8 cellular contexts compared by ENCODE assay signal in the genomic region with DNA sequence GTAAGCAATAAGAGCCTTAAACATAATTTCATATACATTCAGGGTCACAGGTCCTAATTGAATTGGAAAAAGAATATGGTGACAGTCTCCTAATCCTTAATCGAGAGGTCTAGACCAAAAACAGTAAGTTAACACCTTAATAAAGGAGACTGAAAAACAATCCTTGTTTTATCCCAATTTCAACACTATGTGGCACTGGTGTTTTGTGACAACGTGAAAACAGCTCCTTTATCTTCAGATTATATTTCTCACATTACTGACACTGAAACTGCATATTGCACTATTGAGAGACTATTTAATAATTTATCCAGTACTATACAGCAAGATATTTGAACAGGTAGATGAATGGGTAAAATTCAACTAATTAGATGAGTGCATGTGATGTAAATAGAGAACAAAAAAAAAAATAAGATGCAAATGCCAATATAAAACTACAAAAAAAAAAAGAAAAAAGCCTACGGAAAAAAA. TPM values are rescaled to one million over a fixed set of nuclear protein-coding genes. Genes with fewer than 3 reads are reported as not detected.
DNase-seq lines count a peak whose midpoint lies in the region; ATAC-seq and TF ChIP-seq lines count a peak whose summit lies in the region.

No MANE protein-coding gene starts in this region.

- peaks cover 32% of the 10 kb centered on the region for H3K36me3 Mint-ChIP-seq in activated naive CD4-positive, alpha-beta T cell treated with anti-CD3 and anti-CD28 coated beads, Interleukin-2, amount 10 ng/mL, durations not matched to agents 7 days and 5 days

- H3K27ac ChIP-seq in C4-2B (no peak overlapping the region), GM23248 (no peak overlapping the region)

- peak; percentile 70 for TF ChIP-seq CTCF in C4-2B (conservative IDR thresholded peaks at IDR 0.05)

- no peak overlapping the region for H3K27ac Mint-ChIP-seq in activated naive CD4-positive, alpha-beta T cell treated with anti-CD3 and anti-CD28 coated beads, Interleukin-2, amount 10 ng/mL, durations not matched to agents 7 days and 5 days

- H3F3A ChIP-seq in GM23248 (ENCODE audit: insufficient read depth) = peaks cover 19% of the 10 kb centered on the region; the same call in 1 of the 2 replicates

- no peaks in the 10 kb centered on the region for H3K27me3 Mint-ChIP-seq in activated naive CD4-positive, alpha-beta T cell treated with anti-CD3 and anti-CD28 coated beads, Interleukin-2, amount 10 ng/mL, durations not matched to agents 7 days and 5 days

- no peaks in the 10 kb centered on the region for H3K9me2 ChIP-seq in GM23248 (ENCODE audit: insufficient read depth)

- no peak overlapping the region for H3K4me3 Mint-ChIP-seq in activated naive CD4-positive, alpha-beta T cell treated with anti-CD3 and anti-CD28 coated beads, Interleukin-2, amount 10 ng/mL, durations not matched to agents 7 days and 5 days

- peaks cover 22% of the 10 kb centered on the region for H3K4me1 Mint-ChIP-seq in activated naive CD4-positive, alpha-beta T cell treated with anti-CD3 and anti-CD28 coated beads, Interleukin-2, amount 10 ng/mL, durations not matched to agents 7 days and 5 days

- peaks cover 10% of the 10 kb centered on the region; the same call in 1 of the 2 replicates for H3K36me3 ChIP-seq in GM23248 (ENCODE audit: low read depth)

- DNase-seq in GM23248 (peak; percentile 65), RPMI7951 (ENCODE audit: low read depth) (peak; percentile 41), fibroblast of gingiva (ENCODE audit: low read depth) (peak; percentile 40), pons (ENCODE audit: low spot score) (peak; percentile 79), ureter (ENCODE audit: low spot score) (no peak)
- DNase-seq in activated naive CD4-positive, alpha-beta T cell treated with anti-CD3 and anti-CD28 coated beads, Interleukin-2, amount 10 ng/mL, durations not matched to agents 7 days and 5 days = no peak

- CTCF ChIA-PET in activated naive CD4-positive, alpha-beta T cell treated with anti-CD3 and anti-CD28 coated beads, Interleukin-2, amount 10 ng/mL, durations not matched to agents 7 days and 5 days (lab: Charles Lee) = interaction anchor here (0.7 to 1.9 kb wide), 15 partner anchors 8 to 694 kb away, joined by 3 to 8 read pairs (median 4); a partner anchor contains a TSS

- in situ Hi-C loops in GM23248 (cut with MboI) = no loop called here

- no peak overlapping the region for H3K4me2 ChIP-seq in GM23248 (ENCODE audit: unreplicated experiment)

- H2AFZ ChIP-seq in GM23248 = no peak overlapping the region

- ATAC-seq in GM19324 (IDR thresholded peaks at IDR 0.05; ENCODE audit: low FRiP score, unreplicated experiment) = no peak

- no peaks in the 10 kb centered on the region for H3K27me3 ChIP-seq in GM23248 (replicated peaks; ENCODE audit: insufficient read depth)

- WGBS in GM23248 (ENCODE audit: low coverage in 1 of 2, low lambda C conversion rate in 2 of 2, missing lambda C conversion rate in 2 of 2), 2 experiments = 42 to 52% methylated on average over 3 of the region's 3 CpGs

- H3K79me2 ChIP-seq in GM23248 (ENCODE audit: insufficient read depth) = peaks cover 32% of the 10 kb centered on the region

- no peak overlapping the region for H3K4me3 ChIP-seq in GM23248

- no peaks in the 10 kb centered on the region for H3K9me3 Mint-ChIP-seq in activated naive CD4-positive, alpha-beta T cell treated with anti-CD3 and anti-CD28 coated beads, Interleukin-2, amount 10 ng/mL, durations not matched to agents 7 days and 5 days

- no peaks in the 10 kb centered on the region for H3K9me3 ChIP-seq in GM23248 (ENCODE audit: low read depth)

- H3K9ac ChIP-seq in GM23248 = no peak overlapping the region

- H3K4me1 ChIP-seq in GM23248 (ENCODE audit: insufficient read depth) = peaks cover 26% of the 10 kb centered on the region

- no peaks in the 10 kb centered on the region for H4K20me1 ChIP-seq in GM23248 (ENCODE audit: insufficient read depth)

RNA-seq across cellular contexts. Expression of a gene that starts 34.1 kb away (rescaled TPM):
- 16.9 and 18.2 TPM in 2 replicates for total RNA-seq in GM23248 (2014; rRNA removed; shearing (Covaris generic))
- 8.3 and 9.2 TPM in 2 replicates for polyA plus RNA-seq in GM23248 (2016; fragmentation: Nextera tagmentation; extraction: Ambion mirVana)
- total RNA-seq in RPMI7951 (2014; rRNA removed; shearing (Covaris generic)) = 19.2 and 23.7 TPM in 2 replicates
- 34.6 TPM for total RNA-seq in ureter

Comparison
In these comparisons a context has a peak if more than half of its experiments do, and no peak if none do; other contexts are left out.
1. DNase-seq: peak in GM23248 (single experiment), RPMI7951 (single experiment), fibroblast of gingiva (single experiment) and pons (single experiment); none in ureter (single experiment) and activated naive CD4-positive, alpha-beta T cell treated with anti-CD3 and anti-CD28 coated beads, Interleukin-2, amount 10 ng/mL, durations not matched to agents 7 days and 5 days (single experiment).